In the genomic region with DNA sequence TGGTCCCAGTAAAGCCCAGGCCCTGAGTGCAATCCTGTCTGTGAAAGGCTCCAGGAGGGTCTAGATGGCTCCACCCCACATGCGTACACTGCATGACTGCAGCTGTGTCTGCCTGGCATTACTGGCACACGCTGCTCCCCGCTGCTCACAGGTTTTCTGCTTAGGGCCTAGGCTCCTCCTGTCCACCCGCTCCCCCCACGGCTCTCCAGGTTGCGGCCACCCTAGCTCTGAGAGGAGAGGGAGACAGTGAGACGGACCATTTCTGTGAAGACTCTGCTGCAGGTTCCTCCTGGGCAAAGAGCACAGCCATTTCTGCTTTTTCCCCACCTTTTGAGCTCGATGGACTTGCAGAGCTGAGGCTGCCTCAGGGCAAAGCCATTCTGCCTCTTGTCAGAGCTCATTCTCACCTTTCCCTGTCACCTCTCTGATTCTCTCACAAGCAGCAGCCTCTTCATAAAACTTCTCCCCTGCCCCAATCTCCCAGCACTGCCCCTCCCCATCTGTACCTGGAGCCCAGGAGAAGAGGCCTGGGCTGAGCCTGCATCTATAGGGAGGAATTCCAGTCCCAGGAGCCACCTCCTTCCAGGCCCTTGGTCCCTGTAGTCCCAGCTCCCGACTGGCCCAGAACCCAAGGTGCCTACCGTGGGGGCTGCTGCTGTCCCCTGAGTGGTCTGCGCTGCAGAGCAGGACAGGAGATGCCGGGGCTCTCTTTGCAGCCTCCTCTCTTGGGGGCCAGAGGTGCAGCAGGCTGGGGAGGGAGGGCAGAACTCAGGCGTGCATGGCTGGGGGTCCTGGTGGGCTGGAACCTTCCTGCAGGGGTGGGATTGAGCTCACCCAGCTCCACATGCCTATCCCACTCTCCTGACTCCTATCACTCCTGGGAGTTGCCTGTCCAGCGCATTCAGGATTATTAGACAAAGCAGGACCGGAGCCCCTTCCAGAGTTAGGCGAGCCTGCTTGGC, we compare ENCODE assay signal across 17 cellular contexts.
A peak's percentile ranks its signal among the peaks of the same experiment; 100 is the strongest.
DNase-seq lines count a peak whose midpoint lies in the region; FAIRE-seq and TF ChIP-seq lines count a peak whose summit lies in the region.
"Had no signal": no experiment of that assay in that cellular context is flagged by ENCODE, and none has a peak within 500 bp of the region (broad histone marks: within the 10 kb centered on the region; RNA-seq: fewer than 3 reads in every experiment).

No MANE protein-coding gene starts in this region.

- DNase-seq in activated CD4-positive, alpha-beta memory T cell treated with anti-CD3 and anti-CD28 coated beads, Interleukin-2, amount 10 ng/mL, durations not matched to agents 7 days and 5 days: peak; percentile 8
- no peak for DNase-seq in activated CD4-positive, alpha-beta memory T cell treated with anti-CD3 and anti-CD28 coated beads for 36 hours
- peak; percentile 20 for DNase-seq in H9
- DNase-seq in H1 (ENCODE audit: low read depth in 1 of 2, low spot score in 2 of 2): peak in 1 of 2 experiments; percentile 27
- peak; percentile 76 for DNase-seq in osteocyte (ENCODE audit: extremely low spot score, unreplicated experiment)
- no peak for DNase-seq in inferior parietal cortex (ENCODE audit: extremely low spot score)
- no peak for DNase-seq in activated naive CD4-positive, alpha-beta T cell treated with anti-CD3 and anti-CD28 coated beads for 36 hours
- no peak for DNase-seq in SHP77 (lab: John Stamatoyannopoulos, UW)
- DNase-seq: Caco-2; CD8-positive, alpha-beta memory T cell; DND-41; GDM1; GOT3 had no signal

- no peak overlapping the region for H3K23ac ChIP-seq in H9 (ENCODE audit: insufficient read length, low read depth, low read length)
- H3K23ac ChIP-seq in H1 (ENCODE audit: insufficient read length): no peak overlapping the region

- H3K9ac ChIP-seq in H9 (ENCODE audit: extremely low read depth, insufficient read length, low read length) (no peak overlapping the region), H1 (replicated peaks in 1 of 4; ENCODE audit: extremely low read depth in 1 of 4, low read depth in 3 of 4, low read length in 3 of 4) (no peak overlapping the region)

- H3K4me3 ChIP-seq in H1 (ENCODE audit: extremely low read depth in 1 of 4, insufficient read depth in 2 of 4, low read depth in 3 of 4, low read length in 4 of 4): no peak overlapping the region

- H2BK15ac ChIP-seq in H9 (ENCODE audit: low read depth, low read length) (no peak overlapping the region), H1 (ENCODE audit: low read length) (no peak overlapping the region)

- TF ChIP-seq RAD21 in H1 (IDR thresholded peaks at IDR 0.05 in 1 of 2, conservative IDR thresholded peaks at IDR 0.05 in 1 of 2; ENCODE audit: low read depth in 2 of 2, low read length in 2 of 2): no peak

- no peak overlapping the region for H3K27ac ChIP-seq in H9 (ENCODE audit: insufficient read length, low read depth, low read length)
- H3K27ac ChIP-seq in H1 (ENCODE audit: low read depth, low read length): no peak overlapping the region
- H3K27ac ChIP-seq: 22Rv1, HL-60 had no signal

- FAIRE-seq in H1 (lab: Jason Lieb, UNC): no peak
- FAIRE-seq: GM12892 had no signal

- H4K8ac ChIP-seq in H9 (replicated peaks; ENCODE audit: insufficient read length, low read depth, low read length) (no peak overlapping the region), H1 (ENCODE audit: extremely low read depth, insufficient read depth, low read length) (0 out of 2 replicates have a peak overlapping the region, but pooled peaks have one; percentile 3)

- H2BK120ac ChIP-seq in H9 (ENCODE audit: low read depth, low read length, poor library complexity, severe bottlenecking): no peak overlapping the region
- H2BK120ac ChIP-seq in H1 (replicated peaks; ENCODE audit: low read depth, low read length): no peak overlapping the region

- intact Hi-C loops in activated CD4-positive, alpha-beta memory T cell treated with anti-CD3 and anti-CD28 coated beads for 36 hours (cut with micrococcal nuclease): no loop called here
- intact Hi-C loops in activated naive CD4-positive, alpha-beta T cell treated with anti-CD3 and anti-CD28 coated beads for 36 hours (cut with micrococcal nuclease): no loop called here

- H4K91ac ChIP-seq in H9 (ENCODE audit: insufficient read length, low read depth, low read length) (no peak overlapping the region), H1 (replicated peaks; ENCODE audit: insufficient read length, low read length) (no peak overlapping the region)

- no peak for TF ChIP-seq EP300 in H1 (IDR thresholded peaks at IDR 0.05; ENCODE audit: borderline replicate concordance in 1 of 2, low read depth in 2 of 2, low read length in 2 of 2)

- H3K9me3 Mint-ChIP-seq in activated CD4-positive, alpha-beta memory T cell treated with anti-CD3 and anti-CD28 coated beads, Interleukin-2, amount 10 ng/mL, durations not matched to agents 7 days and 5 days: no peaks in the 10 kb centered on the region
- H3K9me3 Mint-ChIP-seq in activated CD4-positive, alpha-beta memory T cell treated with anti-CD3 and anti-CD28 coated beads for 36 hours: no peaks in the 10 kb centered on the region
- H3K9me3 Mint-ChIP-seq in H9 (no peaks in the 10 kb centered on the region), osteocyte (ENCODE audit: unreplicated experiment) (no peaks in the 10 kb centered on the region)
- no peaks in the 10 kb centered on the region for H3K9me3 Mint-ChIP-seq in activated naive CD4-positive, alpha-beta T cell treated with anti-CD3 and anti-CD28 coated beads for 36 hours
- H3K9me3 Mint-ChIP-seq: CD8-positive, alpha-beta memory T cell had no signal

- H2BK12ac ChIP-seq in H9 (ENCODE audit: insufficient read length, low read depth, low read length) (no peak overlapping the region), H1 (ENCODE audit: low read depth, low read length) (no peak overlapping the region)

- H3K36me3 ChIP-seq in H1 (ENCODE audit: control insufficient read depth in 2 of 4, insufficient read depth in 4 of 4, low read length in 3 of 4): no peaks in the 10 kb centered on the region

- POLR2A ChIA-PET in activated CD4-positive, alpha-beta memory T cell treated with anti-CD3 and anti-CD28 coated beads, Interleukin-2, amount 10 ng/mL, durations not matched to agents 7 days and 5 days (lab: Charles Lee): no interaction called here
- POLR2A ChIA-PET in activated CD4-positive, alpha-beta memory T cell treated with anti-CD3 and anti-CD28 coated beads for 36 hours (lab: Charles Lee): no interaction called here
- POLR2A ChIA-PET in H1 (lab: Charles Lee; ENCODE audit: partially characterized antibody): no interaction called here

- H2AK5ac ChIP-seq in H9 (ENCODE audit: insufficient read length, low read length) (no peak overlapping the region), H1 (ENCODE audit: low read depth, low read length) (no peak overlapping the region)

- H3K79me2 ChIP-seq in H9 (ENCODE audit: insufficient read depth, low read length) (no peaks in the 10 kb centered on the region), H1 (ENCODE audit: control insufficient read depth in 1 of 2, insufficient read depth in 2 of 2, low read length in 2 of 2) (no peaks in the 10 kb centered on the region)

- no CpG with 5 or more reads among the region's 16 CpGs for WGBS in H9 (ENCODE audit: extremely low coverage, insufficient read length, low lambda C conversion rate)
- 89% methylated on average over 14 of the region's 16 CpGs; no CpG with 5 or more reads in 1 of the 2 experiments for WGBS in H1 (ENCODE audit: extremely low coverage in 1 of 2, insufficient coverage in 1 of 2, insufficient read length in 1 of 2, insufficient replicate concordance in 2 of 2, low coverage in 1 of 2, low lambda C conversion rate in 2 of 2, missing lambda C conversion rate in 1 of 2), 2 experiments

- H2BK5ac ChIP-seq in H9 (ENCODE audit: insufficient read length, low read length) (no peak overlapping the region), H1 (ENCODE audit: low read depth, low read length) (no peak overlapping the region)

- H3K4me1 Mint-ChIP-seq in activated CD4-positive, alpha-beta memory T cell treated with anti-CD3 and anti-CD28 coated beads, Interleukin-2, amount 10 ng/mL, durations not matched to agents 7 days and 5 days: no peaks in the 10 kb centered on the region
- H3K4me1 Mint-ChIP-seq in activated CD4-positive, alpha-beta memory T cell treated with anti-CD3 and anti-CD28 coated beads for 36 hours (ENCODE audit: low read depth): no peaks in the 10 kb centered on the region
- H3K4me1 Mint-ChIP-seq in H9 (peaks cover 0 to 4% of the 10 kb centered on the region in 2 experiments; a peak in 1 of 4 replicates), osteocyte (ENCODE audit: unreplicated experiment) (no peaks in the 10 kb centered on the region)
- no peaks in the 10 kb centered on the region for H3K4me1 Mint-ChIP-seq in activated naive CD4-positive, alpha-beta T cell treated with anti-CD3 and anti-CD28 coated beads for 36 hours (ENCODE audit: low read depth)
- H3K4me1 Mint-ChIP-seq: CD14-positive monocyte; CD8-positive, alpha-beta memory T cell had no signal

- no peak for TF ChIP-seq POLR2A in H1 (IDR thresholded peaks at IDR 0.05; ENCODE audit: control extremely low read depth in 1 of 2, low read depth in 2 of 2, low read length in 2 of 2)

- H3K27me3 ChIP-seq in H9 (ENCODE audit: insufficient read depth, low read length): no peaks in the 10 kb centered on the region
- H3K27me3 ChIP-seq in H1 (replicated peaks in 1 of 4; ENCODE audit: control insufficient read depth in 3 of 4, extremely low read depth in 1 of 4, insufficient read depth in 3 of 4, low read length in 3 of 4): no peaks in the 10 kb centered on the region

- H3K23me2 ChIP-seq in H9 (ENCODE audit: insufficient read length, low read depth, low read length, poor library complexity, severe bottlenecking) (no peaks in the 10 kb centered on the region), H1 (ENCODE audit: low read depth, low read length) (no peaks in the 10 kb centered on the region)

- H3K4me3 Mint-ChIP-seq in activated CD4-positive, alpha-beta memory T cell treated with anti-CD3 and anti-CD28 coated beads, Interleukin-2, amount 10 ng/mL, durations not matched to agents 7 days and 5 days: no peak overlapping the region
- H3K4me3 Mint-ChIP-seq in activated CD4-positive, alpha-beta memory T cell treated with anti-CD3 and anti-CD28 coated beads for 36 hours: no peak overlapping the region
- no peak overlapping the region for H3K4me3 Mint-ChIP-seq in H9
- H3K4me3 Mint-ChIP-seq in osteocyte (ENCODE audit: unreplicated experiment): no peak overlapping the region
- H3K4me3 Mint-ChIP-seq in activated naive CD4-positive, alpha-beta T cell treated with anti-CD3 and anti-CD28 coated beads for 36 hours: no peak overlapping the region
- H3K4me3 Mint-ChIP-seq: CD14-positive monocyte; CD8-positive, alpha-beta memory T cell had no signal

- H3K27me3 Mint-ChIP-seq in activated CD4-positive, alpha-beta memory T cell treated with anti-CD3 and anti-CD28 coated beads, Interleukin-2, amount 10 ng/mL, durations not matched to agents 7 days and 5 days: no peaks in the 10 kb centered on the region
- H3K27me3 Mint-ChIP-seq in activated CD4-positive, alpha-beta memory T cell treated with anti-CD3 and anti-CD28 coated beads for 36 hours: peaks cover 11% of the 10 kb centered on the region
- H3K27me3 Mint-ChIP-seq in H9 (ENCODE audit: low read depth) (peaks cover 6% of the 10 kb centered on the region), osteocyte (ENCODE audit: unreplicated experiment) (no peaks in the 10 kb centered on the region)
- peaks cover 10% of the 10 kb centered on the region for H3K27me3 Mint-ChIP-seq in activated naive CD4-positive, alpha-beta T cell treated with anti-CD3 and anti-CD28 coated beads for 36 hours (ENCODE audit: low read depth)

- H3K9me3 ChIP-seq in H9 (ENCODE audit: control insufficient read depth, low read depth, low read length): no peaks in the 10 kb centered on the region
- no peaks in the 10 kb centered on the region for H3K9me3 ChIP-seq in H1 (ENCODE audit: insufficient read depth in 2 of 2, low read depth in 1 of 2, low read length in 1 of 2)
- H3K9me3 ChIP-seq: Caco-2 had no signal

- no peak overlapping the region for H3K56ac ChIP-seq in H9 (ENCODE audit: insufficient read length, low read depth, low read length)
- H3K56ac ChIP-seq in H1 (replicated peaks; ENCODE audit: insufficient read length, low read depth, low read length): no peak overlapping the region

- no peaks in the 10 kb centered on the region for H3K36me3 Mint-ChIP-seq in activated CD4-positive, alpha-beta memory T cell treated with anti-CD3 and anti-CD28 coated beads, Interleukin-2, amount 10 ng/mL, durations not matched to agents 7 days and 5 days (ENCODE audit: low read depth)
- H3K36me3 Mint-ChIP-seq in activated CD4-positive, alpha-beta memory T cell treated with anti-CD3 and anti-CD28 coated beads for 36 hours: no peaks in the 10 kb centered on the region
- H3K36me3 Mint-ChIP-seq in H9 (ENCODE audit: insufficient read depth in 1 of 3, low read depth in 3 of 3) (no peaks in the 10 kb centered on the region), osteocyte (ENCODE audit: unreplicated experiment) (no peaks in the 10 kb centered on the region)
- no peaks in the 10 kb centered on the region for H3K36me3 Mint-ChIP-seq in activated naive CD4-positive, alpha-beta T cell treated with anti-CD3 and anti-CD28 coated beads for 36 hours (ENCODE audit: low read depth)
- H3K36me3 Mint-ChIP-seq: CD14-positive monocyte; CD8-positive, alpha-beta memory T cell had no signal

- H3K4me1 ChIP-seq in H9 (ENCODE audit: insufficient read depth, low read length) (no peaks in the 10 kb centered on the region), H1 (replicated peaks in 1 of 4; ENCODE audit: control insufficient read depth in 3 of 4, insufficient read depth in 4 of 4, low read length in 3 of 4) (no peaks in the 10 kb centered on the region)

- no peak overlapping the region for H3K18ac ChIP-seq in H9 (ENCODE audit: insufficient read length, low read depth, low read length)
- H3K18ac ChIP-seq in H1 (ENCODE audit: extremely low read depth, low read length): no peak overlapping the region; the same call in 1 of the 2 replicates

- H2BK20ac ChIP-seq in H9 (ENCODE audit: low read depth, low read length, poor library complexity, severe bottlenecking): no peak overlapping the region
- H2BK20ac ChIP-seq in H1 (ENCODE audit: low read length): no peak overlapping the region

- H3T11ph ChIP-seq in H9 (ENCODE audit: low read length): no peak overlapping the region

- H3K4ac ChIP-seq in H9 (ENCODE audit: low read depth, low read length): no peak overlapping the region
- H3K4ac ChIP-seq in H1 (replicated peaks; ENCODE audit: insufficient read length, low read depth, low read length): no peak overlapping the region

- no peak overlapping the region for H4K5ac ChIP-seq in H9 (ENCODE audit: insufficient read length, low read depth, low read length)
- no peak overlapping the region for H4K5ac ChIP-seq in H1 (ENCODE audit: insufficient read length, low read depth, low read length)

- TF ChIP-seq CTCF in H9 (conservative IDR thresholded peaks at IDR 0.05) (no peak), H1 (IDR thresholded peaks at IDR 0.05; ENCODE audit: control extremely low read depth in 1 of 3, insufficient read depth in 1 of 3, low read depth in 1 of 3, low read length in 3 of 3) (no peak), osteocyte (IDR thresholded peaks at IDR 0.05) (no peak)

- H3K27ac Mint-ChIP-seq in activated CD4-positive, alpha-beta memory T cell treated with anti-CD3 and anti-CD28 coated beads, Interleukin-2, amount 10 ng/mL, durations not matched to agents 7 days and 5 days: no peak overlapping the region
- H3K27ac Mint-ChIP-seq in activated CD4-positive, alpha-beta memory T cell treated with anti-CD3 and anti-CD28 coated beads for 36 hours: no peak overlapping the region
- H3K27ac Mint-ChIP-seq in H9 (no peak overlapping the region), osteocyte (ENCODE audit: unreplicated experiment) (no peak overlapping the region)
- no peak overlapping the region for H3K27ac Mint-ChIP-seq in activated naive CD4-positive, alpha-beta T cell treated with anti-CD3 and anti-CD28 coated beads for 36 hours

- H3K79me1 ChIP-seq in H9 (ENCODE audit: insufficient read depth, low read depth, low read length, poor library complexity, severe bottlenecking) (no peaks in the 10 kb centered on the region), H1 (ENCODE audit: low read depth, low read length) (no peaks in the 10 kb centered on the region)

- H3K14ac ChIP-seq in H9 (ENCODE audit: insufficient read depth, low read length): no peak overlapping the region; the same call in 1 of the 2 replicates
- no peak overlapping the region for H3K14ac ChIP-seq in H1 (ENCODE audit: insufficient read length)

- H4K20me1 ChIP-seq in H9 (ENCODE audit: control insufficient read depth, insufficient read depth, insufficient read length) (no peaks in the 10 kb centered on the region), H1 (replicated peaks in 1 of 2; ENCODE audit: control insufficient read depth in 1 of 2, insufficient read depth in 2 of 2, low read length in 2 of 2) (no peaks in the 10 kb centered on the region)

- H3K4me2 ChIP-seq in H9 (ENCODE audit: insufficient read depth, insufficient read length, low read length) (no peak overlapping the region), H1 (ENCODE audit: insufficient read depth in 1 of 2, low read depth in 2 of 2, low read length in 2 of 2) (no peak overlapping the region)

- CTCF ChIA-PET in activated CD4-positive, alpha-beta memory T cell treated with anti-CD3 and anti-CD28 coated beads, Interleukin-2, amount 10 ng/mL, durations not matched to agents 7 days and 5 days (lab: Charles Lee): no interaction called here
- CTCF ChIA-PET in activated CD4-positive, alpha-beta memory T cell treated with anti-CD3 and anti-CD28 coated beads for 36 hours (lab: Charles Lee): no interaction called here
- CTCF ChIA-PET in H1 (lab: Charles Lee; ENCODE audit: partially characterized antibody): interaction anchor here (0.7 to 4.4 kb wide), 4 partner anchors 15 to 268 kb away, joined by 3 to 26 read pairs (median 3); no protein-coding TSS in a partner anchor
- CTCF ChIA-PET in activated naive CD4-positive, alpha-beta T cell treated with anti-CD3 and anti-CD28 coated beads for 36 hours (lab: Charles Lee): no interaction called here

- H2AFZ ChIP-seq in H9 (ENCODE audit: low read length) (no peak overlapping the region), H1 (ENCODE audit: low read length) (no peak overlapping the region)

Comparison
In these comparisons a context has a peak if more than half of its experiments do, and no peak if none do; other contexts are left out.
1. DNase-seq: peak in activated CD4-positive, alpha-beta memory T cell treated with anti-CD3 and anti-CD28 coated beads, Interleukin-2, amount 10 ng/mL, durations not matched to agents 7 days and 5 days (single experiment), H9 (single experiment) and osteocyte (single experiment); none in activated CD4-positive, alpha-beta memory T cell treated with anti-CD3 and anti-CD28 coated beads for 36 hours (single experiment), inferior parietal cortex (single experiment), activated naive CD4-positive, alpha-beta T cell treated with anti-CD3 and anti-CD28 coated beads for 36 hours (single experiment) and SHP77 (0 of 2).